ENCODE assay signal across 27 cellular contexts in the genomic region with DNA sequence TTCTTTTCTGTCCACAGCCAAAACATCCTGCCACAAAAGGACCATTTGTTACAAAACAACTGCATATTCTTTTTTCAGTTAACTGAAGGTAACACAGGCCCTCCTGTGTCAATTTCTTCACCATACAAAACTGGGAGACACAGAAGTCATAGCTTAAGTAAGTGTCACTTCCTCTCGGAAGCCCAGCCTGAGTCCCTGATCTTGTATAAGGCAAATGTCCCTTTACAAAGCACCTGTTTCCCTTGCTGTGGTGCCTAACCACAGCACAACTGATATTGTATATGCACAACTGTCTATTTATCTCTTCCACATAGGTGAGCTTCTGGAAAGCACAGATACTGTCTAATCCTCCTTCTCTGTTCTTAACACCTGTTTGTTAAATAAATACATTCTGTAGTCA.
"Had no signal": no experiment of that assay in that cellular context is flagged by ENCODE, and none has a peak within 500 bp of the region (broad histone marks: within the 10 kb centered on the region; RNA-seq: fewer than 3 reads in every experiment).

No MANE protein-coding gene starts in this region.

- H3K4me3 Mint-ChIP-seq: naive thymus-derived CD8-positive, alpha-beta T cell; natural killer cell treated with Interleukin-12 subunit alpha and Interleukin-12 subunit beta and Interleukin-15 and Interleukin-18, amount 100 ng/mL, for 72 hours; nephron progenitor cell; neural crest cell; stimulated activated effector memory CD8-positive, alpha-beta T cell treated with anti-CD3 and anti-CD28 coated beads, Interleukin-12 subunit alpha, Interleukin-12 subunit beta, amount 100 ng/mL, for 72 hours; stimulated activated naive B cell treated with anti-CD40 and anti-IgM and Interleukin-4, amounts not matched to agents 10 μg/mL and 1 μg/mL and 100 μg/mL, for 72 hours; stimulated activated naive CD8-positive, alpha-beta T cell treated with anti-CD3 and anti-CD28 coated beads, Interleukin-15, Interleukin-2, amounts not matched to agents 100 ng/mL and 50 ng/mL, for 24 hours had no signal

- H3K27ac ChIP-seq: neutrophil, pancreas, psoas muscle, right lobe of liver, sigmoid colon, stomach, thoracic aorta, thyroid gland, tibial nerve, upper lobe of left lung, vagina had no signal

- H3K27me3 Mint-ChIP-seq: naive thymus-derived CD8-positive, alpha-beta T cell; natural killer cell treated with Interleukin-12 subunit alpha and Interleukin-12 subunit beta and Interleukin-15 and Interleukin-18, amount 100 ng/mL, for 72 hours; stimulated activated naive B cell treated with anti-CD40 and anti-IgM and Interleukin-4, amounts not matched to agents 10 μg/mL and 1 μg/mL and 100 μg/mL, for 72 hours; stimulated activated naive CD8-positive, alpha-beta T cell treated with anti-CD3 and anti-CD28 coated beads, Interleukin-15, Interleukin-2, amounts not matched to agents 100 ng/mL and 50 ng/mL, for 24 hours had no signal

- ATAC-seq: naive thymus-derived CD8-positive, alpha-beta T cell; natural killer cell treated with Interleukin-12 subunit alpha and Interleukin-12 subunit beta and Interleukin-15 and Interleukin-18, amount 100 ng/mL, for 72 hours; pancreas; psoas muscle; right cardiac atrium; right lobe of liver; stimulated activated effector memory CD8-positive, alpha-beta T cell treated with anti-CD3 and anti-CD28 coated beads, Interleukin-12 subunit alpha, Interleukin-12 subunit beta, amount 100 ng/mL, for 72 hours; stimulated activated naive B cell treated with anti-CD40 and anti-IgM and Interleukin-4, amounts not matched to agents 10 μg/mL and 1 μg/mL and 100 μg/mL, for 72 hours had no signal

- H3K4me1 ChIP-seq: pancreas, psoas muscle, right lobe of liver, sigmoid colon, stomach, thyroid gland, tibial nerve, upper lobe of left lung had no signal

- H3K27ac Mint-ChIP-seq: naive thymus-derived CD8-positive, alpha-beta T cell; natural killer cell treated with Interleukin-12 subunit alpha and Interleukin-12 subunit beta and Interleukin-15 and Interleukin-18, amount 100 ng/mL, for 72 hours; nephron progenitor cell; stimulated activated effector memory CD8-positive, alpha-beta T cell treated with anti-CD3 and anti-CD28 coated beads, Interleukin-12 subunit alpha, Interleukin-12 subunit beta, amount 100 ng/mL, for 72 hours; stimulated activated naive B cell treated with anti-CD40 and anti-IgM and Interleukin-4, amounts not matched to agents 10 μg/mL and 1 μg/mL and 100 μg/mL, for 72 hours; stimulated activated naive CD8-positive, alpha-beta T cell treated with anti-CD3 and anti-CD28 coated beads, Interleukin-15, Interleukin-2, amounts not matched to agents 100 ng/mL and 50 ng/mL, for 24 hours had no signal

- H3K27me3 ChIP-seq: neutrophil, pancreas, right lobe of liver, sigmoid colon, stomach, thyroid gland, tibial nerve, upper lobe of left lung, vagina had no signal

- H3K36me3 ChIP-seq: neutrophil, pancreas, right lobe of liver, sigmoid colon, stomach, thoracic aorta, thyroid gland, tibial nerve, upper lobe of left lung, vagina had no signal

- H3K9me3 ChIP-seq: neutrophil, pancreas, psoas muscle, thyroid gland, vagina had no signal

- H3K4me3 ChIP-seq: pancreas, psoas muscle, right lobe of liver, sigmoid colon, stomach, thoracic aorta, thyroid gland, tibial nerve, upper lobe of left lung, vagina had no signal

- H3K36me3 Mint-ChIP-seq: stimulated activated effector memory CD8-positive, alpha-beta T cell treated with anti-CD3 and anti-CD28 coated beads, Interleukin-12 subunit alpha, Interleukin-12 subunit beta, amount 100 ng/mL, for 72 hours had no signal

- DNase-seq: naive thymus-derived CD8-positive, alpha-beta T cell; nephron progenitor cell; nucleus accumbens; pancreas; psoas muscle; right cardiac atrium; right lobe of liver; sigmoid colon; small intestine; stimulated activated CD4-positive, alpha-beta T cell treated with anti-CD3 and anti-CD28 coated beads, Interleukin-15, amount 100 ng/mL, for 24 hours; stimulated activated CD4-positive, alpha-beta T cell treated with anti-CD3 and anti-CD28 coated beads, Interleukin-2, amount 100 ng/mL, for 24 hours; stimulated activated CD4-positive, alpha-beta T cell treated with anti-CD3 and anti-CD28 coated beads, Interleukin-2, amount 100 ng/mL, for 48 hours; stimulated activated CD4-positive, alpha-beta T cell treated with anti-CD3 and anti-CD28 coated beads, Interleukin-4, amount 100 ng/mL, for 24 hours; stimulated activated naive B cell treated with anti-CD40 and anti-IgM and Interleukin-4, amounts not matched to agents 10 μg/mL and 1 μg/mL and 100 μg/mL, for 72 hours; stimulated activated naive CD4-positive, alpha-beta T cell treated with Interleukin-2 at 50 U/mL for 16 hours; stomach; thyroid gland; trophoblast cell; upper lobe of left lung had no signal

- H3K4me1 Mint-ChIP-seq: naive thymus-derived CD8-positive, alpha-beta T cell; nephron progenitor cell; neural crest cell; stimulated activated effector memory CD8-positive, alpha-beta T cell treated with anti-CD3 and anti-CD28 coated beads, Interleukin-12 subunit alpha, Interleukin-12 subunit beta, amount 100 ng/mL, for 72 hours; stimulated activated naive B cell treated with anti-CD40 and anti-IgM and Interleukin-4, amounts not matched to agents 10 μg/mL and 1 μg/mL and 100 μg/mL, for 72 hours had no signal
